ENCODE assay signal across 1 cellular context in the genomic region with DNA sequence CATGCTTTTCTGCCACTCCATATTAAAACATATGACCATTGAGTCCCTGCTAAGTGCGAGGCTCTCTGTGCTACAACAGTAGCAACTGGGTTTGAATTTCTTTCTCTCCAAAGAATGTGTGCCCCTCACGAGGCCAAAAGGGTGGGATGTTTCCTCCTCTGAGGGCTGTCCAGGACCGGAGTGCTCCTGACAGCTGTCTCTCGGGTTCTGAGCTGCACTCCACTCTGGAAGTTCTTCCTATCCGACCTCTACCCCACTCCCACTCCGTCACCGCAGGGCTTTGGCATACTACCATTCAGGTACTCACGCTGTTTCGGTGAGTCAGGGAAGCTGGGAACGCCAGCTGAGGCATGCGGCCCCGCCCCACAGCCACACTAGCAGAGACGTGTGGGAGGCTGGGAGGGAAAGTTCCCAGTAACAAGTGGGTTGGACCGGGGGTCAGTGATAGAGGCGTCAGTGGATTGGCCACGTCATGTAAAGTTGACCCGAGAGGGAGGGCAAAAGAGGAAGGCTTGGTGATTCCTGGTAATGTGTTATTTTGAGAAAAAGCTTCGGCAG.
A peak's percentile ranks its signal among the peaks of the same experiment; 100 is the strongest.
TF ChIP-seq lines count a peak whose summit lies in the region.

No MANE protein-coding gene starts in this region.

TF ChIP-seq in K562, 482 proteins besides CTCF, POLR2A, EP300 and RAD21 (continued from another document and continues in another):
- TF ChIP-seq, protein P1, sequence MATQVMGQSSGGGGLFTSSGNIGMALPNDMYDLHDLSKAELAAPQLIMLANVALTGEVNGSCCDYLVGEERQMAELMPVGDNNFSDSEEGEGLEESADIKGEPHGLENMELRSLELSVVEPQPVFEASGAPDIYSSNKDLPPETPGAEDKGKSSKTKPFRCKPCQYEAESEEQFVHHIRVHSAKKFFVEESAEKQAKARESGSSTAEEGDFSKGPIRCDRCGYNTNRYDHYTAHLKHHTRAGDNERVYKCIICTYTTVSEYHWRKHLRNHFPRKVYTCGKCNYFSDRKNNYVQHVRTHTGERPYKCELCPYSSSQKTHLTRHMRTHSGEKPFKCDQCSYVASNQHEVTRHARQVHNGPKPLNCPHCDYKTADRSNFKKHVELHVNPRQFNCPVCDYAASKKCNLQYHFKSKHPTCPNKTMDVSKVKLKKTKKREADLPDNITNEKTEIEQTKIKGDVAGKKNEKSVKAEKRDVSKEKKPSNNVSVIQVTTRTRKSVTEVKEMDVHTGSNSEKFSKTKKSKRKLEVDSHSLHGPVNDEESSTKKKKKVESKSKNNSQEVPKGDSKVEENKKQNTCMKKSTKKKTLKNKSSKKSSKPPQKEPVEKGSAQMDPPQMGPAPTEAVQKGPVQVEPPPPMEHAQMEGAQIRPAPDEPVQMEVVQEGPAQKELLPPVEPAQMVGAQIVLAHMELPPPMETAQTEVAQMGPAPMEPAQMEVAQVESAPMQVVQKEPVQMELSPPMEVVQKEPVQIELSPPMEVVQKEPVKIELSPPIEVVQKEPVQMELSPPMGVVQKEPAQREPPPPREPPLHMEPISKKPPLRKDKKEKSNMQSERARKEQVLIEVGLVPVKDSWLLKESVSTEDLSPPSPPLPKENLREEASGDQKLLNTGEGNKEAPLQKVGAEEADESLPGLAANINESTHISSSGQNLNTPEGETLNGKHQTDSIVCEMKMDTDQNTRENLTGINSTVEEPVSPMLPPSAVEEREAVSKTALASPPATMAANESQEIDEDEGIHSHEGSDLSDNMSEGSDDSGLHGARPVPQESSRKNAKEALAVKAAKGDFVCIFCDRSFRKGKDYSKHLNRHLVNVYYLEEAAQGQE (CRISPR knock-in tag; IDR thresholded peaks at IDR 0.05; ENCODE audit: low read depth), result no peak
- no peak for TF ChIP-seq HDAC3 (IDR thresholded peaks at IDR 0.05; ENCODE audit: borderline replicate concordance, partially characterized antibody)
- TF ChIP-seq SNRNP70 (optimal IDR thresholded peaks at IDR 0.05; ENCODE audit: low read depth, low read length), result no peak
- TF ChIP-seq ZC3H8 (IDR thresholded peaks at IDR 0.05), result no peak
- TF ChIP-seq CREM (IDR thresholded peaks at IDR 0.05; ENCODE audit: low read depth), result peak; percentile 91
- TF ChIP-seq ESRRB (CRISPR knock-in tag; IDR thresholded peaks at IDR 0.05; ENCODE audit: borderline replicate concordance), result no peak
- TF ChIP-seq MBD2 (IDR thresholded peaks at IDR 0.05; ENCODE audit: borderline replicate concordance, low read depth), result no peak
- TF ChIP-seq HNRNPK (IDR thresholded peaks at IDR 0.05; ENCODE audit: low read depth, low read length, poor library complexity, severe bottlenecking), result no peak
- no peak for TF ChIP-seq SETDB1 (IDR thresholded peaks at IDR 0.05; ENCODE audit: low read length)
- TF ChIP-seq CBFA2T3 (IDR thresholded peaks at IDR 0.05), result peak; percentile 39
- no peak for TF ChIP-seq ZNF551 (CRISPR knock-in tag; IDR thresholded peaks at IDR 0.05)
- peak; percentile 54; the same call in 1 of the 2 replicates for TF ChIP-seq KLF16 (IDR thresholded peaks at IDR 0.05)
- TF ChIP-seq, protein P2, sequence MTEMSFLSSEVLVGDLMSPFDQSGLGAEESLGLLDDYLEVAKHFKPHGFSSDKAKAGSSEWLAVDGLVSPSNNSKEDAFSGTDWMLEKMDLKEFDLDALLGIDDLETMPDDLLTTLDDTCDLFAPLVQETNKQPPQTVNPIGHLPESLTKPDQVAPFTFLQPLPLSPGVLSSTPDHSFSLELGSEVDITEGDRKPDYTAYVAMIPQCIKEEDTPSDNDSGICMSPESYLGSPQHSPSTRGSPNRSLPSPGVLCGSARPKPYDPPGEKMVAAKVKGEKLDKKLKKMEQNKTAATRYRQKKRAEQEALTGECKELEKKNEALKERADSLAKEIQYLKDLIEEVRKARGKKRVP (CRISPR knock-in tag; IDR thresholded peaks at IDR 0.05), result no peak
- no peak for TF ChIP-seq NR4A1 (CRISPR knock-in tag; IDR thresholded peaks at IDR 0.05)
- no peak for TF ChIP-seq NR4A1 (tag; IDR thresholded peaks at IDR 0.05)
- TF ChIP-seq, protein P3, sequence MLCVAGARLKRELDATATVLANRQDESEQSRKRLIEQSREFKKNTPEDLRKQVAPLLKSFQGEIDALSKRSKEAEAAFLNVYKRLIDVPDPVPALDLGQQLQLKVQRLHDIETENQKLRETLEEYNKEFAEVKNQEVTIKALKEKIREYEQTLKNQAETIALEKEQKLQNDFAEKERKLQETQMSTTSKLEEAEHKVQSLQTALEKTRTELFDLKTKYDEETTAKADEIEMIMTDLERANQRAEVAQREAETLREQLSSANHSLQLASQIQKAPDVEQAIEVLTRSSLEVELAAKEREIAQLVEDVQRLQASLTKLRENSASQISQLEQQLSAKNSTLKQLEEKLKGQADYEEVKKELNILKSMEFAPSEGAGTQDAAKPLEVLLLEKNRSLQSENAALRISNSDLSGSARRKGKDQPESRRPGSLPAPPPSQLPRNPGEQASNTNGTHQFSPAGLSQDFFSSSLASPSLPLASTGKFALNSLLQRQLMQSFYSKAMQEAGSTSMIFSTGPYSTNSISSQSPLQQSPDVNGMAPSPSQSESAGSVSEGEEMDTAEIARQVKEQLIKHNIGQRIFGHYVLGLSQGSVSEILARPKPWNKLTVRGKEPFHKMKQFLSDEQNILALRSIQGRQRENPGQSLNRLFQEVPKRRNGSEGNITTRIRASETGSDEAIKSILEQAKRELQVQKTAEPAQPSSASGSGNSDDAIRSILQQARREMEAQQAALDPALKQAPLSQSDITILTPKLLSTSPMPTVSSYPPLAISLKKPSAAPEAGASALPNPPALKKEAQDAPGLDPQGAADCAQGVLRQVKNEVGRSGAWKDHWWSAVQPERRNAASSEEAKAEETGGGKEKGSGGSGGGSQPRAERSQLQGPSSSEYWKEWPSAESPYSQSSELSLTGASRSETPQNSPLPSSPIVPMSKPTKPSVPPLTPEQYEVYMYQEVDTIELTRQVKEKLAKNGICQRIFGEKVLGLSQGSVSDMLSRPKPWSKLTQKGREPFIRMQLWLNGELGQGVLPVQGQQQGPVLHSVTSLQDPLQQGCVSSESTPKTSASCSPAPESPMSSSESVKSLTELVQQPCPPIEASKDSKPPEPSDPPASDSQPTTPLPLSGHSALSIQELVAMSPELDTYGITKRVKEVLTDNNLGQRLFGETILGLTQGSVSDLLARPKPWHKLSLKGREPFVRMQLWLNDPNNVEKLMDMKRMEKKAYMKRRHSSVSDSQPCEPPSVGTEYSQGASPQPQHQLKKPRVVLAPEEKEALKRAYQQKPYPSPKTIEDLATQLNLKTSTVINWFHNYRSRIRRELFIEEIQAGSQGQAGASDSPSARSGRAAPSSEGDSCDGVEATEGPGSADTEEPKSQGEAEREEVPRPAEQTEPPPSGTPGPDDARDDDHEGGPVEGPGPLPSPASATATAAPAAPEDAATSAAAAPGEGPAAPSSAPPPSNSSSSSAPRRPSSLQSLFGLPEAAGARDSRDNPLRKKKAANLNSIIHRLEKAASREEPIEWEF (CRISPR knock-in tag; IDR thresholded peaks at IDR 0.05), result no peak
- peak; percentile 52; the same call in 1 of the 2 replicates for TF ChIP-seq NCOR1 (IDR thresholded peaks at IDR 0.05)
- TF ChIP-seq, protein P4, sequence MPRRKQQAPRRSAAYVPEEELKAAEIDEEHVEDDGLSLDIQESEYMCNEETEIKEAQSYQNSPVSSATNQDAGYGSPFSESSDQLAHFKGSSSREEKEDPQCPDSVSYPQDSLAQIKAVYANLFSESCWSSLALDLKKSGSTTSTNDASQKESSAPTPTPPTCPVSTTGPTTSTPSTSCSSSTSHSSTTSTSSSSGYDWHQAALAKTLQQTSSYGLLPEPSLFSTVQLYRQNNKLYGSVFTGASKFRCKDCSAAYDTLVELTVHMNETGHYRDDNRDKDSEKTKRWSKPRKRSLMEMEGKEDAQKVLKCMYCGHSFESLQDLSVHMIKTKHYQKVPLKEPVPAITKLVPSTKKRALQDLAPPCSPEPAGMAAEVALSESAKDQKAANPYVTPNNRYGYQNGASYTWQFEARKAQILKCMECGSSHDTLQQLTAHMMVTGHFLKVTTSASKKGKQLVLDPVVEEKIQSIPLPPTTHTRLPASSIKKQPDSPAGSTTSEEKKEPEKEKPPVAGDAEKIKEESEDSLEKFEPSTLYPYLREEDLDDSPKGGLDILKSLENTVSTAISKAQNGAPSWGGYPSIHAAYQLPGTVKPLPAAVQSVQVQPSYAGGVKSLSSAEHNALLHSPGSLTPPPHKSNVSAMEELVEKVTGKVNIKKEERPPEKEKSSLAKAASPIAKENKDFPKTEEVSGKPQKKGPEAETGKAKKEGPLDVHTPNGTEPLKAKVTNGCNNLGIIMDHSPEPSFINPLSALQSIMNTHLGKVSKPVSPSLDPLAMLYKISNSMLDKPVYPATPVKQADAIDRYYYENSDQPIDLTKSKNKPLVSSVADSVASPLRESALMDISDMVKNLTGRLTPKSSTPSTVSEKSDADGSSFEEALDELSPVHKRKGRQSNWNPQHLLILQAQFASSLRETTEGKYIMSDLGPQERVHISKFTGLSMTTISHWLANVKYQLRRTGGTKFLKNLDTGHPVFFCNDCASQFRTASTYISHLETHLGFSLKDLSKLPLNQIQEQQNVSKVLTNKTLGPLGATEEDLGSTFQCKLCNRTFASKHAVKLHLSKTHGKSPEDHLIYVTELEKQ (CRISPR knock-in tag; IDR thresholded peaks at IDR 0.05), result no peak
- no peak for TF ChIP-seq ZNF23 (CRISPR knock-in tag; IDR thresholded peaks at IDR 0.05)
- TF ChIP-seq SPI1 (IDR thresholded peaks at IDR 0.05; ENCODE audit: borderline replicate concordance, low read depth, low read length), result peak; percentile 92
- TF ChIP-seq NONO (IDR thresholded peaks at IDR 0.05; ENCODE audit: low read depth in 2 of 2, low read length in 1 of 2), result no peak
- TF ChIP-seq ZNF77 (CRISPR knock-in tag; IDR thresholded peaks at IDR 0.05), result no peak
- no peak for TF ChIP-seq ILF3 (IDR thresholded peaks at IDR 0.05; ENCODE audit: borderline replicate concordance)
- no peak for TF ChIP-seq RBM15 (IDR thresholded peaks at IDR 0.05; ENCODE audit: insufficient read depth, low read length)
- TF ChIP-seq ZBTB26 (CRISPR knock-in tag; IDR thresholded peaks at IDR 0.05), result no peak
- TF ChIP-seq, protein P5, sequence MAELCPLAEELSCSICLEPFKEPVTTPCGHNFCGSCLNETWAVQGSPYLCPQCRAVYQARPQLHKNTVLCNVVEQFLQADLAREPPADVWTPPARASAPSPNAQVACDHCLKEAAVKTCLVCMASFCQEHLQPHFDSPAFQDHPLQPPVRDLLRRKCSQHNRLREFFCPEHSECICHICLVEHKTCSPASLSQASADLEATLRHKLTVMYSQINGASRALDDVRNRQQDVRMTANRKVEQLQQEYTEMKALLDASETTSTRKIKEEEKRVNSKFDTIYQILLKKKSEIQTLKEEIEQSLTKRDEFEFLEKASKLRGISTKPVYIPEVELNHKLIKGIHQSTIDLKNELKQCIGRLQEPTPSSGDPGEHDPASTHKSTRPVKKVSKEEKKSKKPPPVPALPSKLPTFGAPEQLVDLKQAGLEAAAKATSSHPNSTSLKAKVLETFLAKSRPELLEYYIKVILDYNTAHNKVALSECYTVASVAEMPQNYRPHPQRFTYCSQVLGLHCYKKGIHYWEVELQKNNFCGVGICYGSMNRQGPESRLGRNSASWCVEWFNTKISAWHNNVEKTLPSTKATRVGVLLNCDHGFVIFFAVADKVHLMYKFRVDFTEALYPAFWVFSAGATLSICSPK (IDR thresholded peaks at IDR 0.05; ENCODE audit: borderline replicate concordance), result no peak
- peak; percentile 80; the same call in 1 of the 2 replicates for TF ChIP-seq HDAC2 (IDR thresholded peaks at IDR 0.05)
- TF ChIP-seq LARP7 (IDR thresholded peaks at IDR 0.05), result no peak
- TF ChIP-seq PCBP1 (IDR thresholded peaks at IDR 0.05; ENCODE audit: low read depth, low read length, poor library complexity, severe bottlenecking), result no peak
- TF ChIP-seq, protein P6, sequence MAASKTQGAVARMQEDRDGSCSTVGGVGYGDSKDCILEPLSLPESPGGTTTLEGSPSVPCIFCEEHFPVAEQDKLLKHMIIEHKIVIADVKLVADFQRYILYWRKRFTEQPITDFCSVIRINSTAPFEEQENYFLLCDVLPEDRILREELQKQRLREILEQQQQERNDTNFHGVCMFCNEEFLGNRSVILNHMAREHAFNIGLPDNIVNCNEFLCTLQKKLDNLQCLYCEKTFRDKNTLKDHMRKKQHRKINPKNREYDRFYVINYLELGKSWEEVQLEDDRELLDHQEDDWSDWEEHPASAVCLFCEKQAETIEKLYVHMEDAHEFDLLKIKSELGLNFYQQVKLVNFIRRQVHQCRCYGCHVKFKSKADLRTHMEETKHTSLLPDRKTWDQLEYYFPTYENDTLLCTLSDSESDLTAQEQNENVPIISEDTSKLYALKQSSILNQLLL (CRISPR knock-in tag; IDR thresholded peaks at IDR 0.05; ENCODE audit: borderline replicate concordance), result no peak
- TF ChIP-seq ZNF79 (CRISPR knock-in tag; IDR thresholded peaks at IDR 0.05; ENCODE audit: low read depth), result no peak
- TF ChIP-seq YY1 (IDR thresholded peaks at IDR 0.05; ENCODE audit: borderline replicate concordance in 1 of 3, control insufficient read depth in 1 of 3, extremely low read depth in 1 of 3, insufficient read depth in 3 of 3, insufficient read length in 1 of 3, insufficient replicate concordance in 2 of 3, low read depth in 1 of 3, low read length in 2 of 3), result no peak
- TF ChIP-seq PHF20 (IDR thresholded peaks at IDR 0.05; ENCODE audit: partially characterized antibody), result no peak
- TF ChIP-seq TCFL5 (CRISPR knock-in tag; conservative IDR thresholded peaks at IDR 0.05), result no peak
- TF ChIP-seq BMI1 (IDR thresholded peaks at IDR 0.05; ENCODE audit: low read length), result no peak
- no peak for TF ChIP-seq PHTF2 (CRISPR knock-in tag; IDR thresholded peaks at IDR 0.05)
- no peak for TF ChIP-seq POLR3G (IDR thresholded peaks at IDR 0.05; ENCODE audit: extremely low read depth, insufficient read length, insufficient replicate concordance)
- no peak for TF ChIP-seq RBM17 (IDR thresholded peaks at IDR 0.05; ENCODE audit: borderline replicate concordance, low read depth, low read length)
- TF ChIP-seq, protein P7, sequence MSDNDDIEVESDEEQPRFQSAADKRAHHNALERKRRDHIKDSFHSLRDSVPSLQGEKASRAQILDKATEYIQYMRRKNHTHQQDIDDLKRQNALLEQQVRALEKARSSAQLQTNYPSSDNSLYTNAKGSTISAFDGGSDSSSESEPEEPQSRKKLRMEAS (CRISPR knock-in tag; IDR thresholded peaks at IDR 0.05), result peak; percentile 74
- no peak for TF ChIP-seq ZNF507 (tag; conservative IDR thresholded peaks at IDR 0.05)
- TF ChIP-seq HMG20A (CRISPR knock-in tag; conservative IDR thresholded peaks at IDR 0.05), result no peak
- no peak for TF ChIP-seq ZNF41 (CRISPR knock-in tag; conservative IDR thresholded peaks at IDR 0.05)
- no peak for TF ChIP-seq SNIP1 (IDR thresholded peaks at IDR 0.05; ENCODE audit: low read depth)
- no peak for TF ChIP-seq CHD1 (IDR thresholded peaks at IDR 0.05; ENCODE audit: low read length)
- peak; percentile 37; the same call in 1 of the 2 replicates for TF ChIP-seq ARID1B (IDR thresholded peaks at IDR 0.05)
- no peak for TF ChIP-seq ZNF354B (CRISPR knock-in tag; IDR thresholded peaks at IDR 0.05)
- no peak for TF ChIP-seq ZNF445 (CRISPR knock-in tag; IDR thresholded peaks at IDR 0.05; ENCODE audit: low read depth)
- no peak for TF ChIP-seq NCOA1 (IDR thresholded peaks at IDR 0.05; ENCODE audit: low read depth)
